ENCODE assay signal across 2 cellular contexts in genomic region chr1:66540434-66541032, GRCh38.
TF ChIP-seq lines count a peak whose summit lies in the region.

No MANE protein-coding gene starts in this region.

TF ChIP-seq in endothelial cell of umbilical vein, 7 proteins besides CTCF, POLR2A, EP300 and RAD21:
- TF ChIP-seq MYC (IDR thresholded peaks at IDR 0.05; ENCODE audit: low read depth, low read length), result no peak
- no peak for TF ChIP-seq MAX (IDR thresholded peaks at IDR 0.05; ENCODE audit: insufficient read depth, insufficient read length)
- TF ChIP-seq JUN (IDR thresholded peaks at IDR 0.05; ENCODE audit: borderline replicate concordance, insufficient read depth, insufficient read length, low read depth), result peak; percentile 7

TF ChIP-seq in HepG2, 621 proteins besides CTCF, POLR2A, EP300 and RAD21:
- TF ChIP-seq NCOA5 (CRISPR knock-in tag; IDR thresholded peaks at IDR 0.05) (no peak), ZNF704 (CRISPR knock-in tag; IDR thresholded peaks at IDR 0.05; ENCODE audit: borderline replicate concordance) (no peak)
TF ChIP-seq in HepG2: peak in this region for 0.
